ENCODE assay signal across 8 cellular contexts in the genomic region with DNA sequence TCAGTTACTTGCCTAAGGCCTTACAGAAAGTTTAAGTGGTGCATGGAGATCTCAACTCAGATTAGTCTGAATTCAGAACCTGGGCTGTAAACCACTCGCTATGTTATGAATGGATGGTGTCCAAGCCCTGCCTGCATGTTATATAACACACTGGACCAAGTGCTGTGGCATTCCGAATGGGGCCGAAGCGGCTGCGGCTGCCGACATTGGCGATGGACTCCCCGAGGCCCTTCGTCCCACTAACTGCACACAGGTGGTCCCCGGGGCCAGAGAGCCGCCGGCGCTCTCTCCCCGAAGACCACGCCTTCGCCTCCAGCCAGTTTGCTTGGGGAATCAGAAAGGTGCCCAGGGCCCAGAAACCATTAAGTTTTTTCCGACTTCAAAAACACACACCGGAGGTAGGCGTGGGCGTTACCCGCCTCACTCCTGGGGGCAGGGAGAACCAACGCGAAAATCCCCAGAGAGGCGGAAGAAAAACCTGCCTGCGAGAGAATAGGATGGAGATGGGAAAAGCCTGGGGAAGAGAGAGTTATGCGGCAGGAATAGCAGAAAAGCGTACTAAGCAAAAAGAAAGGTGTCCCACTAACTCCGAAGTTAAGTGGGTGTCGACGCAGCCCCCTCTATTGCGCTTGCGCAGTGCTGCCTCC. TPM values are rescaled to one million over a fixed set of nuclear protein-coding genes. Genes with fewer than 3 reads are reported as not detected.
DNase-seq lines count a peak whose midpoint lies in the region; ATAC-seq, FAIRE-seq and TF ChIP-seq lines count a peak whose summit lies in the region.

No MANE protein-coding gene starts in this region.

- no peaks in the 10 kb centered on the region for H3K9me3 Mint-ChIP-seq in T-helper 1 cell treated with Interleukin-12 subunit alpha and Interleukin-12 subunit beta and Interleukin-4 antibody, amounts not matched to agents 30 μg/mL and 1 μg/mL, for 36 hours
- H3K9me3 Mint-ChIP-seq in naive thymus-derived CD4-positive, alpha-beta T cell = no peaks in the 10 kb centered on the region

- ATAC-seq in HG02642 (IDR thresholded peaks at IDR 0.05; ENCODE audit: poor library complexity, unreplicated experiment) = peak; percentile 35
- peak; percentile 56 for ATAC-seq in naive thymus-derived CD4-positive, alpha-beta T cell

- POLR2A ChIA-PET in PC-9 (lab: Charles Lee; ENCODE audit: unreplicated experiment) = interaction anchor here (0.5 to 0.6 kb wide), 2 partner anchors 212 to 1169 kb away, joined by 4 read pairs; no protein-coding TSS in a partner anchor
- POLR2A ChIA-PET in endothelial cell of umbilical vein (lab: Charles Lee) = no interaction called here
- POLR2A ChIA-PET in naive thymus-derived CD4-positive, alpha-beta T cell (lab: Charles Lee) = interaction anchor here (1.1 to 4.3 kb wide), 5 partner anchors 25 to 70 kb away, joined by 4 to 42 read pairs (median 11); no protein-coding TSS in a partner anchor

- TF ChIP-seq POLR2A in endothelial cell of umbilical vein (IDR thresholded peaks at IDR 0.05; ENCODE audit: low read depth, low read length) = peak; percentile 22

- peak overlapping the region; percentile 99 for H3K4me3 Mint-ChIP-seq in T-helper 1 cell treated with Interleukin-12 subunit alpha and Interleukin-12 subunit beta and Interleukin-4 antibody, amounts not matched to agents 30 μg/mL and 1 μg/mL, for 36 hours
- peak overlapping the region; percentile 94 to 100 (median 98) for H3K4me3 Mint-ChIP-seq in naive thymus-derived CD4-positive, alpha-beta T cell

- H3K4me1 ChIP-seq in PC-9 (replicated peaks; ENCODE audit: insufficient read depth) (peaks cover 14% of the 10 kb centered on the region), endothelial cell of umbilical vein (ENCODE audit: control insufficient read depth, extremely low read depth, insufficient read depth, low read length) (peaks cover 15% of the 10 kb centered on the region)
- peaks cover 20 to 21% of the 10 kb centered on the region in 2 donors for H3K4me1 ChIP-seq in naive thymus-derived CD4-positive, alpha-beta T cell (ENCODE audit: control insufficient read depth in 2 of 2, insufficient read depth in 2 of 2, low read length in 2 of 2)

- peak overlapping the region; percentile 92 for H3K27ac Mint-ChIP-seq in T-helper 1 cell treated with Interleukin-12 subunit alpha and Interleukin-12 subunit beta and Interleukin-4 antibody, amounts not matched to agents 30 μg/mL and 1 μg/mL, for 36 hours
- peak overlapping the region; percentile 96 to 99 (median 97) for H3K27ac Mint-ChIP-seq in naive thymus-derived CD4-positive, alpha-beta T cell

- BruUV-seq in PC-9 (replicated peaks; lab: Mats Ljungman, UMichigan) (TSS peak; percentile 99), endothelial cell of umbilical vein (replicated peaks; lab: Mats Ljungman, UMichigan) (no TSS peak)

- peak; percentile 31 for FAIRE-seq in endothelial cell of umbilical vein (lab: Jason Lieb, UNC)

- peak overlapping the region; percentile 96 for H3K4me2 ChIP-seq in PC-9
- peak overlapping the region; percentile 87 for H3K4me2 ChIP-seq in endothelial cell of umbilical vein (ENCODE audit: insufficient read depth, low read length)

- H3K9ac ChIP-seq in endothelial cell of umbilical vein (replicated peaks; ENCODE audit: extremely low read depth, insufficient read depth, low read length) = peak overlapping the region; percentile 56

- H3K27me3 Mint-ChIP-seq in T-helper 1 cell treated with Interleukin-12 subunit alpha and Interleukin-12 subunit beta and Interleukin-4 antibody, amounts not matched to agents 30 μg/mL and 1 μg/mL, for 36 hours (ENCODE audit: low read depth) = peaks cover 43% of the 10 kb centered on the region
- H3K27me3 Mint-ChIP-seq in naive thymus-derived CD4-positive, alpha-beta T cell = peaks cover 0 to 48% (median 0%) of the 10 kb centered on the region in 5 donors

- H3K4me1 Mint-ChIP-seq in T-helper 1 cell treated with Interleukin-12 subunit alpha and Interleukin-12 subunit beta and Interleukin-4 antibody, amounts not matched to agents 30 μg/mL and 1 μg/mL, for 36 hours (ENCODE audit: low read depth) = peaks cover 39% of the 10 kb centered on the region
- H3K4me1 Mint-ChIP-seq in naive thymus-derived CD4-positive, alpha-beta T cell = peaks cover 21 to 42% (median 32%) of the 10 kb centered on the region in 7 donors

- no peak for DNase-seq in T-helper 1 cell
- DNase-seq in PC-9 = no peak
- DNase-seq in endothelial cell of umbilical vein (ENCODE audit: low read depth, low spot score) = no peak
- DNase-seq in naive thymus-derived CD4-positive, alpha-beta T cell = peak in 1 of 9 donors; percentile 15
- DNase-seq in SHP77 (lab: John Stamatoyannopoulos, UW) = no peak
- no peak for DNase-seq in DMS79 (lab: John Stamatoyannopoulos, UW)

- H3K9me1 ChIP-seq in endothelial cell of umbilical vein (replicated peaks; ENCODE audit: control insufficient read depth, extremely low read depth, insufficient read depth, low read length) = no peaks in the 10 kb centered on the region

- dilution Hi-C loops in endothelial cell of umbilical vein (cut with MboI; ENCODE audit: extremely low pct_ligation_motif_present, low sequenced_read_pairs) = no loop called here

- H3K27me3 ChIP-seq in PC-9 (ENCODE audit: insufficient read depth, low read depth) (no peaks in the 10 kb centered on the region), endothelial cell of umbilical vein (ENCODE audit: control insufficient read depth in 2 of 2, insufficient read depth in 2 of 2, low read length in 2 of 2) (peaks cover 30 to 44% of the 10 kb centered on the region in 2 experiments)
- no peaks in the 10 kb centered on the region for H3K27me3 ChIP-seq in naive thymus-derived CD4-positive, alpha-beta T cell (ENCODE audit: control insufficient read depth in 2 of 2, insufficient read depth in 2 of 2, low read length in 2 of 2)

- no peaks in the 10 kb centered on the region for H3K9me2 ChIP-seq in PC-9 (ENCODE audit: insufficient read depth)

- H3K36me3 ChIP-seq in PC-9 (ENCODE audit: low read depth) (no peaks in the 10 kb centered on the region), endothelial cell of umbilical vein (ENCODE audit: control insufficient read depth in 2 of 2, extremely low read depth in 1 of 2, insufficient read depth in 2 of 2, low read length in 2 of 2) (no peaks in the 10 kb centered on the region)
- H3K36me3 ChIP-seq in naive thymus-derived CD4-positive, alpha-beta T cell (ENCODE audit: control insufficient read depth in 2 of 3, insufficient read depth in 3 of 3, low read length in 3 of 3) = no peaks in the 10 kb centered on the region

- H3K27ac ChIP-seq in PC-9 (peak overlapping the region; percentile 39), endothelial cell of umbilical vein (ENCODE audit: insufficient read depth, low read depth, low read length) (no peak overlapping the region)
- peak overlapping the region; percentile 86 for H3K27ac ChIP-seq in naive thymus-derived CD4-positive, alpha-beta T cell (ENCODE audit: low read depth, low read length)

- H3K36me3 Mint-ChIP-seq in T-helper 1 cell treated with Interleukin-12 subunit alpha and Interleukin-12 subunit beta and Interleukin-4 antibody, amounts not matched to agents 30 μg/mL and 1 μg/mL, for 36 hours (ENCODE audit: low read depth) = peaks cover 21% of the 10 kb centered on the region
- peaks cover 0 to 20% (median 4%) of the 10 kb centered on the region in 5 donors for H3K36me3 Mint-ChIP-seq in naive thymus-derived CD4-positive, alpha-beta T cell

- H3K79me2 ChIP-seq in PC-9 (ENCODE audit: low read depth) = no peaks in the 10 kb centered on the region
- H3K79me2 ChIP-seq in endothelial cell of umbilical vein (ENCODE audit: control insufficient read depth, insufficient read depth, low read length) = no peaks in the 10 kb centered on the region

- peaks cover 11% of the 10 kb centered on the region; the same call in 1 of the 2 replicates for H3F3A ChIP-seq in PC-9 (ENCODE audit: insufficient read depth, low read depth)

- no peak for TF ChIP-seq CTCF in PC-9 (conservative IDR thresholded peaks at IDR 0.05)
- TF ChIP-seq CTCF in endothelial cell of umbilical vein (IDR thresholded peaks at IDR 0.05; ENCODE audit: extremely low read depth in 1 of 2, insufficient read depth in 1 of 2, low read depth in 1 of 2, low read length in 2 of 2) = no peak

- H2AFZ ChIP-seq in PC-9 = peak overlapping the region; percentile 92
- H2AFZ ChIP-seq in endothelial cell of umbilical vein (ENCODE audit: low read depth, low read length) = peak overlapping the region; percentile 96

- CTCF ChIA-PET in PC-9 (lab: Charles Lee) = no interaction called here
- CTCF ChIA-PET in endothelial cell of umbilical vein (lab: Charles Lee) = interaction anchor here (1.2 to 2.8 kb wide), 3 partner anchors 10 to 150 kb away, joined by 4 to 67 read pairs (median 7); no protein-coding TSS in a partner anchor
- CTCF ChIA-PET in naive thymus-derived CD4-positive, alpha-beta T cell (lab: Charles Lee) = interaction anchor here (2.5 to 2.8 kb wide), 2 partner anchors 69 to 70 kb away, joined by 12 to 17 read pairs; no protein-coding TSS in a partner anchor

- H3K9me3 ChIP-seq in PC-9 (ENCODE audit: insufficient read depth, low read depth) (no peaks in the 10 kb centered on the region), endothelial cell of umbilical vein (replicated peaks; ENCODE audit: control insufficient read depth, insufficient read depth, low read length) (no peaks in the 10 kb centered on the region)
- no peaks in the 10 kb centered on the region for H3K9me3 ChIP-seq in naive thymus-derived CD4-positive, alpha-beta T cell (ENCODE audit: control insufficient read depth in 2 of 3, low read length in 3 of 3)

- intact Hi-C loops in PC-9 (cut with micrococcal nuclease; ENCODE audit: unreplicated experiment) (loop anchor here (1.0 to 10.0 kb wide), 4 partner anchors 34 to 483 kb away; a partner anchor contains a TSS), endothelial cell of umbilical vein (cut with micrococcal nuclease) (loop anchor here (2.0 to 10.0 kb wide), 6 partner anchors 67 to 710 kb away; a partner anchor contains a TSS)
- intact Hi-C loops in naive thymus-derived CD4-positive, alpha-beta T cell (cut with micrococcal nuclease) = loop anchor here (1.0 to 10.0 kb wide), 16 partner anchors 51 to 1537 kb away; a partner anchor contains a TSS

- H4K20me1 ChIP-seq in PC-9 (ENCODE audit: insufficient read depth) (no peaks in the 10 kb centered on the region), endothelial cell of umbilical vein (replicated peaks; ENCODE audit: control insufficient read depth, extremely low read depth, insufficient read depth, low read length) (no peaks in the 10 kb centered on the region)

- H3K4me3 ChIP-seq in PC-9 (peak overlapping the region; percentile 71), endothelial cell of umbilical vein (replicated peaks in 1 of 3; ENCODE audit: insufficient read depth in 1 of 3, low read depth in 1 of 3, low read length in 3 of 3) (peak overlapping the region; percentile 68 to 87 (median 82))
- peak overlapping the region; percentile 79 for H3K4me3 ChIP-seq in naive thymus-derived CD4-positive, alpha-beta T cell (ENCODE audit: low read length)

RNA-seq across cellular contexts. Expression of a gene that starts 0.6 kb away (rescaled TPM):
- total RNA-seq in PC-9 (2021) = 3.9 and 4.3 TPM in 2 replicates
- 0.12 and 0.22 TPM in 2 replicates for total RNA-seq in endothelial cell of umbilical vein
- polyA plus RNA-seq in endothelial cell of umbilical vein = 0.05 and 0.06 TPM in 2 replicates
- 0.08 and 0.09 TPM in 2 replicates for polyA plus RNA-seq in endothelial cell of umbilical vein (2011; cell fraction: cytosol; rRNA removed)
- 0.08 and 0.11 TPM in 2 replicates for polyA plus RNA-seq in endothelial cell of umbilical vein (2011; cell fraction: nucleus; rRNA removed)
- 0.04 and 0.08 TPM in 2 replicates for polyA plus RNA-seq in endothelial cell of umbilical vein (2012)
- 0.25 and 0.70 TPM in 2 replicates for polyA minus RNA-seq in endothelial cell of umbilical vein
- polyA minus RNA-seq in endothelial cell of umbilical vein (2011; cell fraction: cytosol; rRNA and poly(A)+ RNA removed) = 1.0 TPM
- polyA minus RNA-seq in endothelial cell of umbilical vein (2011; cell fraction: nucleus; rRNA and poly(A)+ RNA removed) = 0.19 and 0.24 TPM in 2 replicates
- total RNA-seq in naive thymus-derived CD4-positive, alpha-beta T cell = 10 to 100 TPM in 3 of 5 experiments, 1 to 10 TPM in 2; 3.7 to 47.0 (median 12.9) TPM
- 1 to 10 TPM in 1 of 2 donors, under 1 TPM in 1; 0.91 to 1.6 TPM for polyA plus RNA-seq in naive thymus-derived CD4-positive, alpha-beta T cell
